Comparison of ENCODE assay signal across 8 cellular contexts in the genomic region with DNA sequence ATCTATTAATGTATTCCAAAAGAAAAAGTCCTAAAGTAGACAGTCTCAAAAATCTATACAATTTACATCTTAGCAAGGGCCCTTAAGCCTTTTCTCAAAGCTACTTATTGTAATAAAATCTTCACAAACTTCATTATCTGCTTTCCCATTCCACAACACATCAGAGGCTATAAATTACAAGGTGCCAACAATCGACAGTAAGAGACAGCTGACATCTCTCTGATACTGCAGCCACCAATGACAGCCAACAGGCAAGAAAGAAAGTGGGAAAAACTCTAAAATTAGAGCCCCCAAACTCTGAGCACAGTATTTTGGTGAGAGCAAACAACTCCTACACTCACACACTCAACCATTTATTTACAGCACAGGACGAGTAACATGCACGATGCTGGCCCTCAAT. TPM values are rescaled to one million over a fixed set of nuclear protein-coding genes. Genes with fewer than 3 reads are reported as not detected.
DNase-seq lines count a peak whose midpoint lies in the region; ATAC-seq, FAIRE-seq and TF ChIP-seq lines count a peak whose summit lies in the region.

No MANE protein-coding gene starts in this region.

- H3K9me3 Mint-ChIP-seq in stimulated activated naive CD8-positive, alpha-beta T cell treated with anti-CD3 and anti-CD28 coated beads, Interleukin-15, Interleukin-2, amounts not matched to agents 100 ng/mL and 50 ng/mL, for 24 hours = no peaks in the 10 kb centered on the region

- H3K36me3 ChIP-seq in GM12878 (ENCODE audit: control insufficient read depth in 2 of 2, insufficient read depth in 2 of 2, low read length in 1 of 2) (no peaks in the 10 kb centered on the region; a peak in 1 of 4 replicates), mucosa of stomach (ENCODE audit: control insufficient read depth, insufficient read depth, low read length) (no peaks in the 10 kb centered on the region), upper lobe of right lung (peaks cover 37% of the 10 kb centered on the region)

- in situ Hi-C loops in GM12878 (cut with MboI) = no loop called here

- no peaks in the 10 kb centered on the region for H3K27me3 Mint-ChIP-seq in stimulated activated naive CD8-positive, alpha-beta T cell treated with anti-CD3 and anti-CD28 coated beads, Interleukin-15, Interleukin-2, amounts not matched to agents 100 ng/mL and 50 ng/mL, for 24 hours

- FAIRE-seq in GM12878 (lab: Jason Lieb, UNC) = no peak

- CTCF ChIA-PET in GM12878 (lab: Yijun Ruan, JAX) = interaction anchor here (0.6 to 8.5 kb wide), 20 partner anchors 8 to 301 kb away, joined by 3 to 132 read pairs (median 4); no protein-coding TSS in a partner anchor

- peak overlapping the region; percentile 96; the same call in 1 of the 2 replicates for H3K4me3 ChIP-seq in GM12878
- peak overlapping the region; percentile 23 for H3K4me3 ChIP-seq in mucosa of stomach (ENCODE audit: low read length)
- H3K4me3 ChIP-seq in upper lobe of right lung = peak overlapping the region; percentile 93

- no peak for TF ChIP-seq CTCF in GM12878 (IDR thresholded peaks at IDR 0.05 in 2 of 3, conservative IDR thresholded peaks at IDR 0.05 in 1 of 3; ENCODE audit: control insufficient read depth in 2 of 3, extremely low read depth in 1 of 3, insufficient read depth in 1 of 3, low read depth in 3 of 3, low read length in 3 of 3)
- TF ChIP-seq CTCF in upper lobe of right lung (IDR thresholded peaks at IDR 0.05) = no peak

- no peak for TF ChIP-seq RAD21 in GM12878 (IDR thresholded peaks at IDR 0.05; ENCODE audit: insufficient read depth, low read depth, low read length)

- no peaks in the 10 kb centered on the region for H4K20me1 ChIP-seq in GM12878 (ENCODE audit: control insufficient read depth, insufficient read depth)

- peaks cover 7% of the 10 kb centered on the region for H3K79me2 ChIP-seq in GM12878 (ENCODE audit: control insufficient read depth, insufficient read depth, low read length)

- peak overlapping the region; percentile 67; the same call in 1 of the 2 replicates for H3K4me2 ChIP-seq in GM12878 (ENCODE audit: control insufficient read depth, insufficient read depth)

- WGBS in GM12878 (ENCODE audit: insufficient coverage, insufficient replicate concordance, low lambda C conversion rate, missing lambda C conversion rate) = 61% methylated on average over 3 of the region's 3 CpGs

- RAD21 ChIA-PET in GM12878 (lab: Charles Lee; ENCODE audit: unreplicated experiment) = interaction anchor here (0.6 to 4.3 kb wide), 6 partner anchors 60 to 637 kb away, joined by 3 to 30 read pairs (median 4); no protein-coding TSS in a partner anchor

- H3K27ac ChIP-seq in GM12878 (ENCODE audit: control insufficient read depth, insufficient read depth) (no peak overlapping the region), upper lobe of right lung (peak overlapping the region; percentile 91)

- H3K27ac Mint-ChIP-seq in stimulated activated naive CD8-positive, alpha-beta T cell treated with anti-CD3 and anti-CD28 coated beads, Interleukin-15, Interleukin-2, amounts not matched to agents 100 ng/mL and 50 ng/mL, for 24 hours = no peak overlapping the region

- no peak for TF ChIP-seq POLR2A in GM12878 (IDR thresholded peaks at IDR 0.05; ENCODE audit: low read depth, low read length)

- intact Hi-C loops in GM12878 (cut with micrococcal nuclease; ENCODE audit: unreplicated experiment) = loop anchor here (5.0 kb wide), 1 partner anchor 48 kb away; a partner anchor contains a TSS
- intact Hi-C loops in upper lobe of right lung (cut with DNase I) = no loop called here

- no peak for TF ChIP-seq EP300 in GM12878 (IDR thresholded peaks at IDR 0.05; ENCODE audit: borderline replicate concordance in 1 of 2, control insufficient read depth in 1 of 2, low read depth in 2 of 2, low read length in 2 of 2)

- no peak for ATAC-seq in stimulated activated naive CD8-positive, alpha-beta T cell treated with anti-CD3 and anti-CD28 coated beads, Interleukin-15, Interleukin-2, amounts not matched to agents 100 U/mL and 50 U/mL, for 24 hours
- ATAC-seq in GM12878 = no peak
- no peak for ATAC-seq in upper lobe of right lung
- ATAC-seq in GM19455 (IDR thresholded peaks at IDR 0.05; ENCODE audit: unreplicated experiment) = no peak

- H3K9me3 ChIP-seq in GM12878 (replicated peaks; ENCODE audit: control insufficient read depth, insufficient read depth, low read length) (no peaks in the 10 kb centered on the region), mucosa of stomach (ENCODE audit: control insufficient read depth, low read length) (no peaks in the 10 kb centered on the region), upper lobe of right lung (no peaks in the 10 kb centered on the region)

- peaks cover 32% of the 10 kb centered on the region for H3K36me3 Mint-ChIP-seq in stimulated activated naive CD8-positive, alpha-beta T cell treated with anti-CD3 and anti-CD28 coated beads, Interleukin-15, Interleukin-2, amounts not matched to agents 100 ng/mL and 50 ng/mL, for 24 hours (ENCODE audit: low read depth)

- H3K4me1 ChIP-seq in GM12878 (ENCODE audit: control insufficient read depth, insufficient read depth, low read length) (no peaks in the 10 kb centered on the region), mucosa of stomach (ENCODE audit: control insufficient read depth, insufficient read depth, low read length) (peaks cover 9% of the 10 kb centered on the region), upper lobe of right lung (peaks cover 19% of the 10 kb centered on the region)

- no peak overlapping the region; the same call in 1 of the 2 replicates for H2AFZ ChIP-seq in GM12878 (ENCODE audit: control insufficient read depth, low read depth, low read length)

- SMC1A ChIA-PET in GM12878 (lab: Charles Lee; ENCODE audit: uncharacterized antibody, unreplicated experiment) = interaction anchor here (0.6 to 2.9 kb wide), 13 partner anchors 10 to 1159 kb away, joined by 3 to 23 read pairs (median 4); no protein-coding TSS in a partner anchor

- peak overlapping the region; percentile 96 for H3K4me3 Mint-ChIP-seq in stimulated activated naive CD8-positive, alpha-beta T cell treated with anti-CD3 and anti-CD28 coated beads, Interleukin-15, Interleukin-2, amounts not matched to agents 100 ng/mL and 50 ng/mL, for 24 hours

- no peak for DNase-seq in stimulated activated naive CD8-positive, alpha-beta T cell treated with anti-CD3 and anti-CD28 coated beads, Interleukin-15, Interleukin-2, amounts not matched to agents 100 U/mL and 50 U/mL, for 24 hours
- DNase-seq in GM12878 (ENCODE audit: low read depth, low spot score) (no peak), upper lobe of right lung (no peak), Ammon's horn (ENCODE audit: low spot score) (no peak)
- no peak for DNase-seq in effector CD4-positive, alpha-beta T cell

- no TSS peak for BruUV-seq in GM12878 (replicated peaks; lab: Mats Ljungman, UMichigan)

- H3K27me3 ChIP-seq in GM12878 (replicated peaks in 1 of 2; ENCODE audit: control insufficient read depth in 2 of 2, insufficient read depth in 2 of 2, low read length in 1 of 2) (no peaks in the 10 kb centered on the region), mucosa of stomach (ENCODE audit: control insufficient read depth, insufficient read depth, low read length) (no peaks in the 10 kb centered on the region), upper lobe of right lung (no peaks in the 10 kb centered on the region)

- H3K4me1 Mint-ChIP-seq in stimulated activated naive CD8-positive, alpha-beta T cell treated with anti-CD3 and anti-CD28 coated beads, Interleukin-15, Interleukin-2, amounts not matched to agents 100 ng/mL and 50 ng/mL, for 24 hours (ENCODE audit: low read depth) = peaks cover 18% of the 10 kb centered on the region

- H3K9ac ChIP-seq in GM12878 (ENCODE audit: control insufficient read depth, insufficient read depth, low read length) (no peak overlapping the region), mucosa of stomach (ENCODE audit: low read length) (peak overlapping the region; percentile 43)

- POLR2A ChIA-PET in GM12878 (lab: Charles Lee) = interaction anchor here (0.6 to 0.9 kb wide), 2 partner anchors 100 to 521 kb away, joined by 3 read pairs; no protein-coding TSS in a partner anchor

RNA-seq across cellular contexts. Expression of a gene that starts 2.2 kb away (rescaled TPM):
- total RNA-seq in GM12878 (2013; cell fraction: nucleolus; rRNA removed) = 59.6 and 65.0 TPM in 2 replicates
- total RNA-seq in GM12878 (2014; rRNA removed) = 7.4 and 11.1 TPM in 2 replicates
- total RNA-seq in GM12878 (2014; rRNA removed; fragmentation: Illumina TruSeq; extraction: Trizol) = 9.1 and 9.4 TPM in 2 replicates
- 17.2 and 17.8 TPM in 2 replicates for total RNA-seq in GM12878 (2021)
- 6.4 TPM for polyA plus RNA-seq in GM12878 (2011; ENCODE audit: low read depth)
- 25.6 and 29.7 TPM in 2 replicates for polyA plus RNA-seq in GM12878 (2011; rRNA removed)
- polyA plus RNA-seq in GM12878 (2011; cell fraction: cytosol; rRNA removed) = 22.6 and 24.1 TPM in 2 replicates
- 64.3 and 69.8 TPM in 2 replicates for polyA plus RNA-seq in GM12878 (2011; cell fraction: nucleus; rRNA removed)
- 7.9 and 8.7 TPM in 2 replicates for polyA plus RNA-seq in GM12878 (2012)
- polyA plus RNA-seq in GM12878 (2014; fragmentation: Illumina TruSeq; extraction: Trizol) = 18.4 and 19.4 TPM in 2 replicates
- 1 to 10 TPM; 1.7 to 2.8 TPM for polyA plus RNA-seq in GM12878 (2014; fragmentation: Nextera tagmentation; extraction: Ambion mirVana)
- 13.9 and 17.6 TPM in 2 replicates for polyA plus RNA-seq in GM12878 (2014; rRNA removed)
- 10 to 100 TPM; 11.8 to 12.8 TPM for polyA plus RNA-seq in GM12878 (2016; fragmentation: Nextera tagmentation; extraction: Ambion mirVana)
- 19.4 and 29.2 TPM in 2 replicates for polyA minus RNA-seq in GM12878 (2011; rRNA and poly(A)+ RNA removed)
- polyA minus RNA-seq in GM12878 (2011; cell fraction: cytosol; rRNA and poly(A)+ RNA removed) = 4.3 and 5.3 TPM in 2 replicates
- 16.1 and 28.8 TPM in 2 replicates for polyA minus RNA-seq in GM12878 (2011; cell fraction: nucleus; rRNA and poly(A)+ RNA removed)
- 24.1 TPM for total RNA-seq in upper lobe of right lung

RNA-seq across cellular contexts. Expression of a gene that starts 15.7 kb away (rescaled TPM):
- total RNA-seq in GM12878 (2013; cell fraction: nucleolus; rRNA removed) = not detected in 2 replicates
- total RNA-seq in GM12878 (2014; rRNA removed) (not detected in 2 replicates), GM12878 (2014; rRNA removed; fragmentation: Illumina TruSeq; extraction: Trizol) (not detected in 2 replicates), GM12878 (2021) (not detected in 2 replicates), upper lobe of right lung (not detected)
- not detected for polyA plus RNA-seq in GM12878 (2011; ENCODE audit: low read depth)
- polyA plus RNA-seq in GM12878 (2011; rRNA removed) (not detected in 2 replicates), GM12878 (2014; fragmentation: Illumina TruSeq; extraction: Trizol) (not detected in 2 replicates), GM12878 (2014; fragmentation: Nextera tagmentation; extraction: Ambion mirVana) (not detected), GM12878 (2014; rRNA removed) (not detected in 2 replicates), GM12878 (2016; fragmentation: Nextera tagmentation; extraction: Ambion mirVana) (not detected)
- polyA plus RNA-seq in GM12878 (2011; cell fraction: cytosol; rRNA removed) = not detected in 2 replicates
- not detected in 2 replicates for polyA plus RNA-seq in GM12878 (2011; cell fraction: nucleus; rRNA removed)
- polyA plus RNA-seq in GM12878 (2012) = not detected in 2 replicates
- not detected in 2 replicates for polyA minus RNA-seq in GM12878 (2011; rRNA and poly(A)+ RNA removed)
- polyA minus RNA-seq in GM12878 (2011; cell fraction: cytosol; rRNA and poly(A)+ RNA removed) = not detected in 2 replicates
- not detected in 2 replicates for polyA minus RNA-seq in GM12878 (2011; cell fraction: nucleus; rRNA and poly(A)+ RNA removed)

RNA-seq across cellular contexts. Expression of a gene that starts 49.3 kb away (rescaled TPM):
- 1.0 and 1.9 TPM in 2 replicates for total RNA-seq in GM12878 (2013; cell fraction: nucleolus; rRNA removed)
- total RNA-seq in GM12878 (2014; rRNA removed) (0.40 and 0.49 TPM in 2 replicates), GM12878 (2014; rRNA removed; fragmentation: Illumina TruSeq; extraction: Trizol) (0.54 and 0.78 TPM in 2 replicates), GM12878 (2021) (2.3 and 2.4 TPM in 2 replicates), upper lobe of right lung (37.1 TPM)
- 0.72 TPM for polyA plus RNA-seq in GM12878 (2011; ENCODE audit: low read depth)
- polyA plus RNA-seq in GM12878 (2011; rRNA removed) (0.29 and 0.67 TPM in 2 replicates), GM12878 (2014; fragmentation: Illumina TruSeq; extraction: Trizol) (0.98 and 1.2 TPM in 2 replicates), GM12878 (2014; fragmentation: Nextera tagmentation; extraction: Ambion mirVana) (under 1 TPM; 0.06 to 0.35 TPM), GM12878 (2014; rRNA removed) (1.7 and 1.9 TPM in 2 replicates), GM12878 (2016; fragmentation: Nextera tagmentation; extraction: Ambion mirVana) (under 1 TPM; 0.45 to 0.52 TPM)
- polyA plus RNA-seq in GM12878 (2011; cell fraction: cytosol; rRNA removed) = 0.67 and 0.70 TPM in 2 replicates
- 3.3 and 3.8 TPM in 2 replicates for polyA plus RNA-seq in GM12878 (2011; cell fraction: nucleus; rRNA removed)
- 1.6 and 1.8 TPM in 2 replicates for polyA plus RNA-seq in GM12878 (2012)
- 0.29 and 1.5 TPM in 2 replicates for polyA minus RNA-seq in GM12878 (2011; rRNA and poly(A)+ RNA removed)
- not detected in 2 replicates for polyA minus RNA-seq in GM12878 (2011; cell fraction: cytosol; rRNA and poly(A)+ RNA removed)
- 0.36 and 1.4 TPM in 2 replicates for polyA minus RNA-seq in GM12878 (2011; cell fraction: nucleus; rRNA and poly(A)+ RNA removed)

Comparison
In these comparisons a context has a peak if more than half of its experiments do, and no peak if none do; other contexts are left out.
1. H3K4me3 ChIP-seq: peak in every context shown above with its lines; median percentile 96 in GM12878; 93 in upper lobe of right lung; 23 in mucosa of stomach.
2. RNA of a gene that starts 49.3 kb away (total RNA-seq): 37.1 TPM in upper lobe of right lung (single experiment); 0.40 to 2.4 TPM in GM12878; every median in the first group is over 10 times any median in the second.